Comparison of ENCODE assay signal across 17 cellular contexts in the genomic region with DNA sequence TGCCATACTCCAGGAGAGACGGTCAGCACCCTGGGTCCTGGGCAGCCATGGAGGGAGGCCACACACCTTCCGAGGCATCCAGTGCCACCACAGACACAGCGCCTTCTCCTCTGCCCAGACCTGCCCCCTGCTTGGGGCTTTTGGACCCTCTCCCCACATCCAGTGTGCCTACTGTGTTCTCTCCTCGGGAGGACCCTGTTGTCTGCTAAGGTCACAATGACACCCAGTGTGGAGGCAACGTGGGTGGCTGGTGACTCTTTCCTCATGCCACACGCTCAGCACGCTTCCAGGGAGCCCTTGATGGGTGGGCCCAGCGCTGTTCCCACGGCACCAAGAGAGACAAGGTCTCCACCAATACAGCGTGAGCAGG.
DNase-seq lines count a peak whose midpoint lies in the region; ATAC-seq and TF ChIP-seq lines count a peak whose summit lies in the region.
"Had no signal": no experiment of that assay in that cellular context is flagged by ENCODE, and none has a peak within 500 bp of the region (broad histone marks: within the 10 kb centered on the region; RNA-seq: fewer than 3 reads in every experiment).

No MANE protein-coding gene starts in this region.

- H3K4me1 ChIP-seq in Panc1 (ENCODE audit: control insufficient read depth, insufficient read depth, low read length), result no peaks in the 10 kb centered on the region; the same call in 1 of the 2 replicates
- H3K4me1 ChIP-seq: Peyer's patch had no signal

- no peak for TF ChIP-seq CTCF in Panc1 (IDR thresholded peaks at IDR 0.05)

- H3K27me3 Mint-ChIP-seq in activated naive CD8-positive, alpha-beta T cell treated with anti-CD3 and anti-CD28 coated beads, Interleukin-2, amount 50 U/mL, for 24 hours, result peaks cover 4% of the 10 kb centered on the region

- H3K27ac Mint-ChIP-seq in stimulated activated effector memory CD8-positive, alpha-beta T cell treated with anti-CD3 and anti-CD28 coated beads, Interleukin-12 subunit alpha, Interleukin-12 subunit beta, amount 100 ng/mL, for 72 hours, result peak overlapping the region; percentile 50
- H3K27ac Mint-ChIP-seq in activated naive CD8-positive, alpha-beta T cell treated with anti-CD3 and anti-CD28 coated beads, Interleukin-2, amount 50 U/mL, for 24 hours, result no peak overlapping the region
- H3K27ac Mint-ChIP-seq: GM23338 had no signal

- CTCF ChIA-PET in Panc1 (lab: Charles Lee), result no interaction called here

- H3K27me3 ChIP-seq in Panc1 (ENCODE audit: control insufficient read depth, insufficient read depth, low read length), result no peaks in the 10 kb centered on the region
- H3K27me3 ChIP-seq: BE2C, Peyer's patch had no signal

- no peaks in the 10 kb centered on the region for H3K36me3 Mint-ChIP-seq in stimulated activated effector memory CD8-positive, alpha-beta T cell treated with anti-CD3 and anti-CD28 coated beads, Interleukin-12 subunit alpha, Interleukin-12 subunit beta, amount 100 ng/mL, for 72 hours
- H3K36me3 Mint-ChIP-seq in activated naive CD8-positive, alpha-beta T cell treated with anti-CD3 and anti-CD28 coated beads, Interleukin-2, amount 50 U/mL, for 24 hours (ENCODE audit: low read depth), result no peaks in the 10 kb centered on the region
- H3K36me3 Mint-ChIP-seq: CD8-positive, alpha-beta T cell had no signal

- in situ Hi-C loops in Panc1 (cut with HindIII; ENCODE audit: low pct_unique_long_range_greater_than_20kb, low sequenced_read_pairs), result no loop called here

- H3K4me3 ChIP-seq in Panc1 (ENCODE audit: low read depth in 2 of 2, low read length in 2 of 2), result no peak overlapping the region
- H3K4me3 ChIP-seq: GM23338, Peyer's patch had no signal

- H3K4me3 Mint-ChIP-seq in stimulated activated effector memory CD8-positive, alpha-beta T cell treated with anti-CD3 and anti-CD28 coated beads, Interleukin-12 subunit alpha, Interleukin-12 subunit beta, amount 100 ng/mL, for 72 hours, result no peak overlapping the region
- H3K4me3 Mint-ChIP-seq in activated naive CD8-positive, alpha-beta T cell treated with anti-CD3 and anti-CD28 coated beads, Interleukin-2, amount 50 U/mL, for 24 hours, result no peak overlapping the region
- H3K4me3 Mint-ChIP-seq: CD8-positive, alpha-beta T cell; GM23338 had no signal

- H3K36me3 ChIP-seq in Panc1 (ENCODE audit: control insufficient read depth, insufficient read depth, low read length), result no peaks in the 10 kb centered on the region
- H3K36me3 ChIP-seq: BE2C, Peyer's patch had no signal

- POLR2A ChIA-PET in Panc1 (lab: Charles Lee), result no interaction called here

- no peaks in the 10 kb centered on the region for H3K4me1 Mint-ChIP-seq in stimulated activated effector memory CD8-positive, alpha-beta T cell treated with anti-CD3 and anti-CD28 coated beads, Interleukin-12 subunit alpha, Interleukin-12 subunit beta, amount 100 ng/mL, for 72 hours
- H3K4me1 Mint-ChIP-seq in activated naive CD8-positive, alpha-beta T cell treated with anti-CD3 and anti-CD28 coated beads, Interleukin-2, amount 50 U/mL, for 24 hours, result peaks cover 4% of the 10 kb centered on the region

- intact Hi-C loops in Panc1 (cut with micrococcal nuclease; ENCODE audit: unreplicated experiment), result no loop called here

- ATAC-seq in Panc1 (0 out of 2 replicates have a peak, but pooled peaks have one; percentile 36), HG02610 (IDR thresholded peaks at IDR 0.05; ENCODE audit: unreplicated experiment) (no peak), GM21360 (IDR thresholded peaks at IDR 0.05; ENCODE audit: unreplicated experiment) (no peak)
- ATAC-seq in stimulated activated effector memory CD8-positive, alpha-beta T cell treated with anti-CD3 and anti-CD28 coated beads, Interleukin-12 subunit alpha, Interleukin-12 subunit beta, amount 100 ng/mL, for 72 hours, result peak; percentile 11
- ATAC-seq in activated naive CD8-positive, alpha-beta T cell treated with anti-CD3 and anti-CD28 coated beads, Interleukin-2, amount 50 U/mL, for 24 hours, result no peak
- ATAC-seq: CD8-positive, alpha-beta T cell; GM23338 had no signal

- no peaks in the 10 kb centered on the region for H3K9me3 ChIP-seq in Panc1 (ENCODE audit: control insufficient read depth, insufficient read depth, low read depth, low read length)
- H3K9me3 ChIP-seq: BE2C, Peyer's patch had no signal

- no peak for DNase-seq in Panc1 (ENCODE audit: low read depth, low spot score)
- peak in 1 of 61 donors; percentile 54 for DNase-seq in caudate nucleus (lab: John Stamatoyannopoulos, UW)
- DNase-seq in mesenteric fat pad (ENCODE audit: low spot score), result peak; percentile 88
- no peak for DNase-seq in stimulated activated effector memory CD8-positive, alpha-beta T cell treated with anti-CD3 and anti-CD28 coated beads, Interleukin-12 subunit alpha, Interleukin-12 subunit beta, amount 100 ng/mL, for 72 hours (ENCODE audit: low spot score in 2 of 2)
- DNase-seq in activated naive CD8-positive, alpha-beta T cell treated with anti-CD3 and anti-CD28 coated beads, Interleukin-2, amount 50 U/mL, for 24 hours, result no peak
- DNase-seq: BE2C; CD8-positive, alpha-beta T cell; GF-D8; Karpas-422; NCI-H1105 treated with DMSO at 0.1 percent for 48 hours; NCI-H1930; NCI-H2171 treated with DMSO at 0.1 percent for 48 hours; NCI-H82; Peyer's patch had no signal

- no TSS peak for BruUV-seq in Panc1 (replicated peaks; lab: Mats Ljungman, UMichigan)

- no peak overlapping the region for H3K27ac ChIP-seq in Panc1 (ENCODE audit: low read length)
- H3K27ac ChIP-seq in caudate nucleus (ENCODE audit: low read depth, low read length), result peak overlapping the region; percentile 79
- H3K27ac ChIP-seq: Peyer's patch had no signal

- no peaks in the 10 kb centered on the region for H3K9me3 Mint-ChIP-seq in stimulated activated effector memory CD8-positive, alpha-beta T cell treated with anti-CD3 and anti-CD28 coated beads, Interleukin-12 subunit alpha, Interleukin-12 subunit beta, amount 100 ng/mL, for 72 hours
- H3K9me3 Mint-ChIP-seq in activated naive CD8-positive, alpha-beta T cell treated with anti-CD3 and anti-CD28 coated beads, Interleukin-2, amount 50 U/mL, for 24 hours, result no peaks in the 10 kb centered on the region
- H3K9me3 Mint-ChIP-seq: CD8-positive, alpha-beta T cell; GM23338 had no signal

Comparison
In these comparisons a context has a peak if more than half of its experiments do, and no peak if none do; other contexts are left out.
1. ATAC-seq: peak in Panc1 (single experiment) and stimulated activated effector memory CD8-positive, alpha-beta T cell treated with anti-CD3 and anti-CD28 coated beads, Interleukin-12 subunit alpha, Interleukin-12 subunit beta, amount 100 ng/mL, for 72 hours (single experiment); none in activated naive CD8-positive, alpha-beta T cell treated with anti-CD3 and anti-CD28 coated beads, Interleukin-2, amount 50 U/mL, for 24 hours (single experiment), HG02610 (single experiment) and GM21360 (single experiment).